ENCODE assay signal across 8 cellular contexts in genomic region chr2:190121971-190122370, GRCh38. TPM values are rescaled to one million over a fixed set of nuclear protein-coding genes. Genes with fewer than 3 reads are reported as not detected.
DNase-seq lines count a peak whose midpoint lies in the region; FAIRE-seq and TF ChIP-seq lines count a peak whose summit lies in the region.

No MANE protein-coding gene starts in this region.

- in situ Hi-C loops in GM13977 (cut with MboI; ENCODE audit: low pct_unique_long_range_greater_than_20kb, low sequenced_read_pairs, unreplicated experiment), result no loop called here

- intact Hi-C loops in ovary (cut with DNase I), result no loop called here

- no peaks in the 10 kb centered on the region for H3K36me3 ChIP-seq in ovary

- H3K27me3 ChIP-seq in ovary, result no peaks in the 10 kb centered on the region

- H3K27ac ChIP-seq in 22Rv1, result no peak overlapping the region
- no peak overlapping the region for H3K27ac ChIP-seq in ovary

- DNase-seq in GM13977 (ENCODE audit: low spot score) (peak; percentile 48), HTR-8/SVneo (ENCODE audit: insufficient read length, low spot score) (peak; percentile 24), astrocyte of the hippocampus (ENCODE audit: low read depth, low spot score) (peak; percentile 25), midbrain (lab: John Stamatoyannopoulos, UW) (peak; percentile 74), ovary (no peak), amniotic stem cell (lab: John Stamatoyannopoulos, UW) (no peak), islet precursor cell (no peak)

- TF ChIP-seq EP300 in ovary (IDR thresholded peaks at IDR 0.05), result no peak

- TF ChIP-seq CTCF in 22Rv1 (IDR thresholded peaks at IDR 0.05) (peak; percentile 51), GM13977 (IDR thresholded peaks at IDR 0.05; ENCODE audit: extremely low read depth, insufficient read depth, missing control alignments) (peak; percentile 32), ovary (IDR thresholded peaks at IDR 0.05) (no peak)

- H3K4me3 ChIP-seq in ovary, result no peak overlapping the region

- FAIRE-seq in HTR-8/SVneo (lab: Jason Lieb, UNC), result no peak

- 47 to 62% (median 54%) methylated on average over 1 of the region's 1 CpG for WGBS in ovary, 3 donors

- H3K4me1 ChIP-seq in ovary (ENCODE audit: insufficient read depth), result no peaks in the 10 kb centered on the region

- no peaks in the 10 kb centered on the region for H3K9me3 ChIP-seq in ovary

- TF ChIP-seq POLR2A in ovary (IDR thresholded peaks at IDR 0.05), result no peak

RNA-seq across cellular contexts. Expression of gene MSTN, which starts 59.4 kb away (rescaled TPM):
- total RNA-seq in ovary, result under 1 TPM in 6 of 7 donors, not detected in 1; 0.13 to 0.34 (median 0.23) TPM
- polyA plus RNA-seq in ovary, result under 1 TPM; 0.16 to 0.45 TPM

Comparison
In these comparisons a context has a peak if more than half of its experiments do, and no peak if none do; other contexts are left out.
1. CTCF ChIP-seq: peak in 22Rv1 (single experiment) and GM13977 (single experiment); none in ovary (0 of 3).
2. DNase-seq: peak in GM13977 (single experiment), HTR-8/SVneo (single experiment), astrocyte of the hippocampus (single experiment) and midbrain (single experiment); none in ovary (0 of 5), amniotic stem cell (single experiment) and islet precursor cell (single experiment).